ENCODE assay signal across 14 cellular contexts in genomic region chr10:62924344-62924748, GRCh38.
DNase-seq lines count a peak whose midpoint lies in the region; ATAC-seq and TF ChIP-seq lines count a peak whose summit lies in the region.
"Had no signal": no experiment of that assay in that cellular context is flagged by ENCODE, and none has a peak within 500 bp of the region (broad histone marks: within the 10 kb centered on the region; RNA-seq: fewer than 3 reads in every experiment).

No MANE protein-coding gene starts in this region.

- no peaks in the 10 kb centered on the region for H3F3A ChIP-seq in smooth muscle cell (ENCODE audit: low read depth)

- no peaks in the 10 kb centered on the region for H3K9me3 ChIP-seq in smooth muscle cell (replicated peaks; ENCODE audit: low read depth)
- H3K9me3 ChIP-seq in tibial artery: no peaks in the 10 kb centered on the region

- H3K79me2 ChIP-seq in smooth muscle cell (ENCODE audit: low read depth): no peaks in the 10 kb centered on the region

- WGBS in smooth muscle cell (ENCODE audit: low lambda C conversion rate): 33% methylated on average over 20 of the region's 20 CpGs

- intact Hi-C loops in tibial artery (cut with DNase I; ENCODE audit: low total_unique reads): no loop called here

- H3K4me1 Mint-ChIP-seq in HFFc6 (ENCODE audit: low read depth): no peaks in the 10 kb centered on the region
- H3K4me1 Mint-ChIP-seq: activated B cell treated with CpG ODN at 0.5 μM for 24 hours; naive thymus-derived CD8-positive, alpha-beta T cell had no signal

- H3K27ac ChIP-seq in smooth muscle cell (ENCODE audit: low read depth): no peak overlapping the region
- H3K27ac ChIP-seq in tibial artery: no peak overlapping the region
- H3K27ac ChIP-seq: coronary artery had no signal

- H3K4me2 ChIP-seq in smooth muscle cell: peak overlapping the region; percentile 71

- peak overlapping the region; percentile 80 for H2AFZ ChIP-seq in smooth muscle cell (ENCODE audit: low read depth)

- no peak for TF ChIP-seq CTCF in smooth muscle cell (IDR thresholded peaks at IDR 0.05; ENCODE audit: borderline replicate concordance, insufficient read depth, poor library complexity, severe bottlenecking)
- no peak for TF ChIP-seq CTCF in tibial artery (IDR thresholded peaks at IDR 0.05)
- TF ChIP-seq CTCF in HFFc6 (IDR thresholded peaks at IDR 0.05): no peak

- H3K36me3 ChIP-seq in smooth muscle cell (ENCODE audit: low read depth) (no peaks in the 10 kb centered on the region), tibial artery (no peaks in the 10 kb centered on the region)

- H3K9me3 Mint-ChIP-seq in HFFc6: no peaks in the 10 kb centered on the region
- H3K9me3 Mint-ChIP-seq: activated B cell treated with CpG ODN at 0.5 μM for 24 hours, type B pancreatic cell had no signal

- peak; percentile 77 for ATAC-seq in HG03442 (IDR thresholded peaks at IDR 0.05; ENCODE audit: unreplicated experiment)

- H3K4me3 Mint-ChIP-seq in HFFc6: no peak overlapping the region
- H3K4me3 Mint-ChIP-seq: activated B cell treated with CpG ODN at 0.5 μM for 24 hours, type B pancreatic cell had no signal

- H3K9ac ChIP-seq in smooth muscle cell (ENCODE audit: low read depth): no peak overlapping the region

- no peaks in the 10 kb centered on the region for H3K4me1 ChIP-seq in smooth muscle cell (ENCODE audit: low read depth)
- H3K4me1 ChIP-seq in tibial artery: no peaks in the 10 kb centered on the region

- no peaks in the 10 kb centered on the region for H3K27me3 Mint-ChIP-seq in HFFc6 (ENCODE audit: insufficient read depth)
- H3K27me3 Mint-ChIP-seq: activated B cell treated with CpG ODN at 0.5 μM for 24 hours, type B pancreatic cell had no signal

- no peaks in the 10 kb centered on the region for H3K27me3 ChIP-seq in smooth muscle cell (ENCODE audit: low read depth)
- no peaks in the 10 kb centered on the region for H3K27me3 ChIP-seq in tibial artery

- H3K36me3 Mint-ChIP-seq in HFFc6 (ENCODE audit: low read depth): no peaks in the 10 kb centered on the region
- H3K36me3 Mint-ChIP-seq: type B pancreatic cell had no signal

- no peaks in the 10 kb centered on the region for H4K20me1 ChIP-seq in smooth muscle cell (ENCODE audit: low read depth)

- no peak overlapping the region for H3K27ac Mint-ChIP-seq in HFFc6
- H3K27ac Mint-ChIP-seq: activated B cell treated with CpG ODN at 0.5 μM for 24 hours; naive thymus-derived CD8-positive, alpha-beta T cell; type B pancreatic cell had no signal

- DNase-seq in NCI-H82 (lab: John Stamatoyannopoulos, UW): peak; percentile 21
- DNase-seq in NCI-H82 treated with DMSO at 0.1 percent for 48 hours (lab: John Stamatoyannopoulos, UW; ENCODE audit: unreplicated experiment): no peak
- DNase-seq in germinal center (ENCODE audit: low spot score): peak; percentile 24
- no peak for DNase-seq in smooth muscle cell (lab: John Stamatoyannopoulos, UW; ENCODE audit: unreplicated experiment)
- no peak for DNase-seq in tibial artery
- no peak for DNase-seq in HFFc6
- DNase-seq in SW480 (ENCODE audit: low spot score): no peak
- DNase-seq: activated B cell treated with CpG ODN at 0.5 μM for 24 hours; activated naive CD4-positive, alpha-beta T cell; head of caudate nucleus; naive thymus-derived CD8-positive, alpha-beta T cell had no signal

- H3K4me3 ChIP-seq in smooth muscle cell (peak overlapping the region; percentile 24), tibial artery (no peak overlapping the region)
- H3K4me3 ChIP-seq: coronary artery had no signal

Comparison
In these comparisons a context has a peak if more than half of its experiments do, and no peak if none do; other contexts are left out.
1. DNase-seq: peak in NCI-H82 (single experiment) and germinal center (single experiment); none in NCI-H82 treated with DMSO at 0.1 percent for 48 hours (single experiment), smooth muscle cell (single experiment), tibial artery (0 of 2), HFFc6 (single experiment) and SW480 (single experiment).